25 cellular contexts compared by ENCODE assay signal in the genomic region with DNA sequence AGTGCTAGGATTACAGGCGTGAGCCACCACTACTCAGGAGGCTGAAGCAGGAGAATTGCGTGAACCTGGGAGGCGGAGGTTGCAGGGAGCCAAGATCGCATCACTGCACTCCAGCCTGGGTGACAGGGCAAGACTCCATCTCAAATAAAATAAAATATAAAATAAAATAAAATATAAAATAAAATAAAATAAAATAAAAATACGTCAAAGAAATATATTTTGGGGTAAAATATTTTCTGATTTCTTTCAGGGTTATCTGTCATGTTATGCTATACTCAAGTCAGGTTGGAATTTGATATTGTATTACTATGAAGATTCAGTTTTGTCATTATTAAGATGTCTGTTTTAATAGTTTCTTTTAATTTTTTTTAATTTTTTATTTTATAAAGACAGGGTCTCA.
"Had no signal": no experiment of that assay in that cellular context is flagged by ENCODE, and none has a peak within 500 bp of the region (broad histone marks: within the 10 kb centered on the region; RNA-seq: fewer than 3 reads in every experiment).

No MANE protein-coding gene starts in this region.

- ATAC-seq: effector memory CD8-positive, alpha-beta T cell; esophagus mucosa; gastrocnemius medialis; gastroesophageal sphincter; heart left ventricle; heart right ventricle had no signal

- DNase-seq: colonic mucosa; cortex of kidney; dermis blood vessel endothelial cell; dorsolateral prefrontal cortex; effector CD4-positive, alpha-beta T cell; effector CD8-positive, alpha-beta T cell; effector memory CD4-positive, alpha-beta T cell; effector memory CD8-positive, alpha-beta T cell; endodermal cell; erythroblast; esophagus squamous epithelium; foreskin fibroblast; foreskin melanocyte; gastrocnemius medialis; glutamatergic neuron; head of caudate nucleus; heart left ventricle; heart right ventricle had no signal

- H3K27ac Mint-ChIP-seq: dendritic cell treated with granulocyte-macrophage colony-stimulating factor and Interleukin-4, amounts not matched to agents 40 ng/mL and 50 ng/mL, for 4 days; effector memory CD8-positive, alpha-beta T cell; endodermal cell had no signal

- H3K4me1 Mint-ChIP-seq: endodermal cell had no signal

- H3K27me3 Mint-ChIP-seq: dendritic cell treated with granulocyte-macrophage colony-stimulating factor and Interleukin-4, amounts not matched to agents 40 ng/mL and 50 ng/mL, for 4 days had no signal

- H3K27ac ChIP-seq: colonic mucosa, coronary artery, dorsolateral prefrontal cortex, epithelial cell of prostate, esophagus muscularis mucosa, esophagus squamous epithelium, gastrocnemius medialis, gastroesophageal sphincter, heart left ventricle, heart right ventricle had no signal

- H3K4me3 Mint-ChIP-seq: dendritic cell treated with granulocyte-macrophage colony-stimulating factor and Interleukin-4, amounts not matched to agents 40 ng/mL and 50 ng/mL, for 4 days; effector memory CD8-positive, alpha-beta T cell; endodermal cell had no signal

- FAIRE-seq: endothelial cell of umbilical vein had no signal

- H3K9me3 Mint-ChIP-seq: dendritic cell treated with granulocyte-macrophage colony-stimulating factor and Interleukin-4, amounts not matched to agents 40 ng/mL and 50 ng/mL, for 4 days; endodermal cell had no signal

- H3K4me1 ChIP-seq: colonic mucosa, esophagus muscularis mucosa, esophagus squamous epithelium, gastrocnemius medialis, gastroesophageal sphincter, heart left ventricle, heart right ventricle had no signal

- H3K27me3 ChIP-seq: colonic mucosa, dorsolateral prefrontal cortex, esophagus muscularis mucosa, gastrocnemius medialis, heart left ventricle, heart right ventricle had no signal
